ENCODE assay signal across 29 cellular contexts in genomic region chr6:136517002-136517401, GRCh38. TPM values are rescaled to one million over a fixed set of nuclear protein-coding genes. Genes with fewer than 3 reads are reported as not detected.
DNase-seq lines count a peak whose midpoint lies in the region; ATAC-seq, FAIRE-seq and TF ChIP-seq lines count a peak whose summit lies in the region.
"Had no signal": no experiment of that assay in that cellular context is flagged by ENCODE, and none has a peak within 500 bp of the region (broad histone marks: within the 10 kb centered on the region; RNA-seq: fewer than 3 reads in every experiment).

No MANE protein-coding gene starts in this region.

- no peaks in the 10 kb centered on the region for H3K9me3 Mint-ChIP-seq in MCF 10A (ENCODE audit: unreplicated experiment)
- H3K9me3 Mint-ChIP-seq: activated CD4-positive, alpha-beta T cell treated with anti-CD3 and anti-CD28 coated beads, Interleukin-2, amount 10 ng/mL, durations not matched to agents 7 days and 5 days; memory B cell; neural progenitor cell had no signal

- peaks cover 8% of the 10 kb centered on the region for H3K36me3 Mint-ChIP-seq in MCF 10A (ENCODE audit: insufficient read depth, unreplicated experiment)
- H3K36me3 Mint-ChIP-seq: memory B cell, neural progenitor cell had no signal

- no peaks in the 10 kb centered on the region for H4K20me1 ChIP-seq in keratinocyte (ENCODE audit: control insufficient read depth, extremely low read depth, insufficient read depth, low read length)

- no peak overlapping the region for H3K4me2 ChIP-seq in keratinocyte (ENCODE audit: control insufficient read depth, extremely low read depth, insufficient read depth, low read depth, low read length)
- H3K4me2 ChIP-seq: neural progenitor cell had no signal

- H3K9me3 ChIP-seq in breast epithelium (no peaks in the 10 kb centered on the region), RWPE2 (ENCODE audit: severe bottlenecking) (no peaks in the 10 kb centered on the region), keratinocyte (ENCODE audit: control insufficient read depth, low read depth, low read length) (no peaks in the 10 kb centered on the region)
- H3K9me3 ChIP-seq: heart right ventricle, testis had no signal

- CTCF ChIA-PET in MCF 10A (lab: Yijun Ruan, JAX): interaction anchor here (0.9 kb wide), 1 partner anchor 30 kb away, joined by 4 read pairs; no protein-coding TSS in a partner anchor
- CTCF ChIA-PET in HEK293T (lab: Yijun Ruan, JAX): interaction anchor here (1.1 kb wide), 1 partner anchor 9 kb away, joined by 3 read pairs; no protein-coding TSS in a partner anchor

- POLR2A ChIA-PET in MCF 10A (lab: Yijun Ruan, JAX): no interaction called here
- POLR2A ChIA-PET in HEK293T (lab: Yijun Ruan, JAX): no interaction called here

- peak; percentile 97 for ATAC-seq in RWPE2 (ENCODE audit: low read depth)
- ATAC-seq in HG03432 (IDR thresholded peaks at IDR 0.05; ENCODE audit: unreplicated experiment): no peak
- ATAC-seq in SK-N-SH treated with all-trans-retinoic acid at 6 μM for 48 hours: no peak
- ATAC-seq in HG03196 (IDR thresholded peaks at IDR 0.05; ENCODE audit: unreplicated experiment): no peak
- ATAC-seq: heart right ventricle, left colon had no signal

- H3K4me3 ChIP-seq in breast epithelium (no peak overlapping the region), RWPE2 (ENCODE audit: severe bottlenecking) (no peak overlapping the region), keratinocyte (ENCODE audit: control insufficient read depth in 2 of 3, extremely low read depth in 1 of 3, insufficient read depth in 2 of 3, low read depth in 1 of 3, low read length in 3 of 3) (no peak overlapping the region)
- H3K4me3 ChIP-seq: heart right ventricle, neural progenitor cell, testis had no signal

- H3K4me1 Mint-ChIP-seq in MCF 10A (ENCODE audit: insufficient read depth, unreplicated experiment): peaks cover 14% of the 10 kb centered on the region
- H3K4me1 Mint-ChIP-seq: activated CD4-positive, alpha-beta T cell treated with anti-CD3 and anti-CD28 coated beads, Interleukin-2, amount 10 ng/mL, durations not matched to agents 7 days and 5 days; memory B cell; neural progenitor cell had no signal

- no peak overlapping the region for H2AFZ ChIP-seq in keratinocyte (ENCODE audit: control insufficient read depth, low read length)
- H2AFZ ChIP-seq: neural progenitor cell had no signal

- DNase-seq in MCF 10A (ENCODE audit: unreplicated experiment) (peak; percentile 10), breast epithelium (ENCODE audit: low spot score in 2 of 2) (no peak), RWPE2 (ENCODE audit: low spot score) (no peak), keratinocyte (ENCODE audit: low read depth, low spot score) (no peak), HEK293T (ENCODE audit: extremely low spot score) (no peak)
- DNase-seq: activated CD4-positive, alpha-beta T cell treated with anti-CD3 and anti-CD28 coated beads, Interleukin-2, amount 10 ng/mL, durations not matched to agents 7 days and 5 days; activated naive CD4-positive, alpha-beta T cell treated with Interleukin-2 at 50 U/mL for 16 hours; brain microvascular endothelial cell; foreskin fibroblast; heart right ventricle; left colon; NCI-H1092 treated with DMSO at 0.1 percent for 48 hours; NCI-H2029 treated with DMSO at 0.1 percent for 48 hours; NCI-H82; SHP77; stimulated activated naive CD4-positive, alpha-beta T cell treated with Interleukin-2 at 50 U/mL for 16 hours; SW 1271; T-helper 9 cell; testis; WERI-Rb-1 had no signal

- dilution Hi-C loops in keratinocyte (cut with MboI; ENCODE audit: extremely low pct_ligation_motif_present, low sequenced_read_pairs): no loop called here

- intact Hi-C loops in MCF 10A (cut with micrococcal nuclease): no loop called here
- intact Hi-C loops in breast epithelium (cut with DNase I; ENCODE audit: low total_unique reads): no loop called here

- H3K9me1 ChIP-seq in keratinocyte (ENCODE audit: control insufficient read depth, extremely low read depth, insufficient read depth, low read length): no peaks in the 10 kb centered on the region

- no peaks in the 10 kb centered on the region for H3K36me3 ChIP-seq in breast epithelium
- H3K36me3 ChIP-seq in RWPE2 (ENCODE audit: low read depth): no peaks in the 10 kb centered on the region
- H3K36me3 ChIP-seq in keratinocyte (ENCODE audit: control insufficient read depth in 2 of 2, extremely low read depth in 1 of 2, insufficient read depth in 2 of 2, low read length in 2 of 2): no peaks in the 10 kb centered on the region
- H3K36me3 ChIP-seq: brain microvascular endothelial cell, heart right ventricle, neural progenitor cell, WERI-Rb-1 had no signal

- no peaks in the 10 kb centered on the region for H3K27me3 Mint-ChIP-seq in MCF 10A (ENCODE audit: insufficient read depth, unreplicated experiment)

- H3K27me3 ChIP-seq in breast epithelium: no peaks in the 10 kb centered on the region
- no peaks in the 10 kb centered on the region for H3K27me3 ChIP-seq in RWPE2 (ENCODE audit: insufficient read depth, poor library complexity, severe bottlenecking)
- H3K27me3 ChIP-seq in keratinocyte (ENCODE audit: control insufficient read depth, extremely low read depth, insufficient read depth, low read length): no peaks in the 10 kb centered on the region
- H3K27me3 ChIP-seq: brain microvascular endothelial cell, heart right ventricle, neural progenitor cell, testis had no signal

- TF ChIP-seq CTCF in MCF 10A (IDR thresholded peaks at IDR 0.05; ENCODE audit: unreplicated experiment): no peak
- no peak for TF ChIP-seq CTCF in breast epithelium (IDR thresholded peaks at IDR 0.05)
- no peak for TF ChIP-seq CTCF in RWPE2 (IDR thresholded peaks at IDR 0.05; ENCODE audit: poor library complexity, severe bottlenecking)
- TF ChIP-seq CTCF in keratinocyte (optimal IDR thresholded peaks at IDR 0.05 in 1 of 3, IDR thresholded peaks at IDR 0.05 in 1 of 3, conservative IDR thresholded peaks at IDR 0.05 in 1 of 3; ENCODE audit: extremely low read depth in 1 of 3, insufficient read depth in 2 of 3, low read length in 3 of 3): no peak

- TF ChIP-seq POLR2A in breast epithelium (IDR thresholded peaks at IDR 0.05): no peak

- H3K9ac ChIP-seq in keratinocyte (ENCODE audit: control insufficient read depth, extremely low read depth, insufficient read depth, low read length): no peak overlapping the region
- H3K9ac ChIP-seq: neural progenitor cell had no signal

- FAIRE-seq in keratinocyte (lab: Jason Lieb, UNC): peak; percentile 73
- FAIRE-seq: H1, urothelium cell line had no signal

- H3K4me1 ChIP-seq in breast epithelium: no peaks in the 10 kb centered on the region
- H3K4me1 ChIP-seq in RWPE2 (ENCODE audit: insufficient read depth, poor library complexity, severe bottlenecking): peaks cover 22% of the 10 kb centered on the region
- H3K4me1 ChIP-seq in keratinocyte (ENCODE audit: control insufficient read depth, extremely low read depth, insufficient read depth, low read length): peaks cover 19% of the 10 kb centered on the region
- H3K4me1 ChIP-seq: neural progenitor cell had no signal

- BruUV-seq in MCF 10A (replicated peaks; lab: Mats Ljungman, UMichigan): no TSS peak

- H3K27ac Mint-ChIP-seq in MCF 10A (ENCODE audit: low read depth, unreplicated experiment): no peak overlapping the region
- H3K27ac Mint-ChIP-seq: activated CD4-positive, alpha-beta T cell treated with anti-CD3 and anti-CD28 coated beads, Interleukin-2, amount 10 ng/mL, durations not matched to agents 7 days and 5 days; memory B cell; neural progenitor cell had no signal

- peaks cover 8% of the 10 kb centered on the region for H3K79me2 ChIP-seq in keratinocyte (ENCODE audit: control insufficient read depth, insufficient read depth, low read length)

- H3K4me3 Mint-ChIP-seq in MCF 10A (ENCODE audit: unreplicated experiment): no peak overlapping the region
- H3K4me3 Mint-ChIP-seq: activated CD4-positive, alpha-beta T cell treated with anti-CD3 and anti-CD28 coated beads, Interleukin-2, amount 10 ng/mL, durations not matched to agents 7 days and 5 days; memory B cell; neural progenitor cell had no signal

- no peak overlapping the region for H3K27ac ChIP-seq in breast epithelium
- peak overlapping the region; percentile 9 for H3K27ac ChIP-seq in RWPE2 (ENCODE audit: poor library complexity, severe bottlenecking)
- no peak overlapping the region for H3K27ac ChIP-seq in keratinocyte (ENCODE audit: control insufficient read depth, insufficient read depth, low read length)
- H3K27ac ChIP-seq: 22Rv1, brain microvascular endothelial cell, heart right ventricle, neural progenitor cell, testis, WERI-Rb-1 had no signal

TF ChIP-seq in SK-N-SH treated with all-trans-retinoic acid at 6 μM for 48 hours, 23 proteins besides CTCF, POLR2A, EP300 and RAD21 (continues in another document):
- TF ChIP-seq ZFP30 (CRISPR knock-in tag; IDR thresholded peaks at IDR 0.05) (no peak), CSDC2 (CRISPR knock-in tag; IDR thresholded peaks at IDR 0.05) (no peak)

TF ChIP-seq in HEK293T, 16 proteins besides CTCF, POLR2A, EP300 and RAD21 (continues in another document):
- TF ChIP-seq LEF1 (IDR thresholded peaks at IDR 0.05; ENCODE audit: borderline replicate concordance) (no peak), TARDBP (IDR thresholded peaks at IDR 0.05) (no peak), PKNOX1 (IDR thresholded peaks at IDR 0.05) (no peak), FOXM1 (IDR thresholded peaks at IDR 0.05; ENCODE audit: borderline replicate concordance) (no peak), FOXA1 (IDR thresholded peaks at IDR 0.05) (no peak), SUZ12 (IDR thresholded peaks at IDR 0.05) (no peak), CTBP1 (IDR thresholded peaks at IDR 0.05; ENCODE audit: borderline replicate concordance) (no peak), NFRKB (IDR thresholded peaks at IDR 0.05) (no peak), FOXK2 (IDR thresholded peaks at IDR 0.05) (no peak), SP1 (IDR thresholded peaks at IDR 0.05) (no peak)

RNA-seq across cellular contexts. Expression of gene MAP7, which starts 33.2 kb away (rescaled TPM):
- total RNA-seq in MCF 10A (2022): 15.4 and 17.2 TPM in 2 replicates
- total RNA-seq in breast epithelium: 10 to 100 TPM; 14.2 to 42.4 (median 16.4) TPM
- 8.5 to 14.9 TPM (median 11.8 TPM) in 3 replicates for polyA plus RNA-seq in keratinocyte
- polyA plus RNA-seq in keratinocyte (2011; ENCODE audit: low read depth): 29.9 TPM
- 14.5 and 17.4 TPM in 2 replicates for polyA plus RNA-seq in keratinocyte (2011; cell fraction: cytosol; rRNA removed)
- 13.0 and 15.3 TPM in 2 replicates for polyA plus RNA-seq in keratinocyte (2011; cell fraction: nucleus; rRNA removed)
- 24.6 and 26.8 TPM in 2 replicates for polyA plus RNA-seq in keratinocyte (2012; ENCODE audit: low replicate concordance)
- polyA minus RNA-seq in keratinocyte: 7.1 to 11.6 TPM (median 8.1 TPM) in 3 replicates
- 10.6 TPM for polyA minus RNA-seq in keratinocyte (2011; cell fraction: cytosol; rRNA and poly(A)+ RNA removed)
- 4.4 and 7.7 TPM in 2 replicates for polyA minus RNA-seq in keratinocyte (2011; cell fraction: nucleus; rRNA and poly(A)+ RNA removed)
- total RNA-seq: OCI-LY7 had no signal
